1 cellular context compared by ENCODE assay signal in the genomic region with DNA sequence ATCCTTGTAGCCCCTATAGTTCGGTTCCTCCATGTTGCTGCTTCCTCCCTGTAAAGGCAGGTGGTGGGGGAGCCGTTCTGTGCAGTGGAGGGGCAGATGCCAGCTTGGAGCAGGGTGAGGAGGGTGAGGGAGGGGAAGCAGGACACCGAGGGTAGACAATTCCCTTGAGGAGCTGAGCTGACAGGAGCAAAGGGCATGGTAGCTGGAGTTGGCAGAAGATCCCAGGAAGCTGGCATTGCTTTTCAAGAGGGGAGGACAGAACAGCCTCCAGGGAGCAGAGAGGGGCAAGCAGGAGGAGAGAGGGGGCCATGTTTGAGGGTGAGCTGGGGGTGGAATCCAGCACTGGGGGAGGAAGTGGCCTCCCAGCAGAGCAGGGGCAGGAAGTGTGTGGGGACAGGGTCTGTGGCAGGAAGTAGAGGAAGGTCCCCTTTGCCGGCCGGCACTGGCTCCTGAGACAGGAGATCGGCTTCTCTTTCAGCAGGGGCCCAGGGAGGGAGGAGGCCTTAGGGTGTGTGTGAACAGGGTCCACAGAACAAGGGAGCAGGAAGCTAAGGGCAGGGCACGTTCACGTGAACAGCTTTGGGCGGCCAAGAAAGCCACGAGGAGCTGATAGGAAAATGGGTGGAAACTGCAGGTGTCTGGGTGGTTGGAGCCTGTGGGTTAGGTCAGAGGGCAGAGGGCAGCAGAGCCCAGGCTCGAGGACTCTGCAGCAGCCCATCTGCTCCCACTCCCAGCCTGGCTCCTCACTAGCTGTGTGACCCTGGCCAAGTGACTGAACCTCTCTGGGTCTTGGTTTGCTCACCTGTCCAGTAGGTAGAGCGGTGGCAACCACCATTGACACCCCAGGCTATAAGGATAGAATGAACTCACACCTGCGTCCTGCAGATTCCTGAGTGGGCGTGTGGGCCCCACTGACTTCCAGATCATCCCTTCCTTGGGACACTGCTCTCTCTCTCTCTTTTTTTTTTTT.
TF ChIP-seq lines count a peak whose summit lies in the region.

No MANE protein-coding gene starts in this region.

TF ChIP-seq in endothelial cell of umbilical vein, 7 proteins besides CTCF, POLR2A, EP300 and RAD21 (continued from another document):
- no peak for TF ChIP-seq GATA2 (IDR thresholded peaks at IDR 0.05; ENCODE audit: insufficient read depth, insufficient read length, low read depth, low read length)
